13 cellular contexts compared by ENCODE assay signal in genomic region chr2:217707116-217707742, GRCh38.
DNase-seq lines count a peak whose midpoint lies in the region; ATAC-seq and TF ChIP-seq lines count a peak whose summit lies in the region.
"Had no signal": no experiment of that assay in that cellular context is flagged by ENCODE, and none has a peak within 500 bp of the region (broad histone marks: within the 10 kb centered on the region; RNA-seq: fewer than 3 reads in every experiment).

No MANE protein-coding gene starts in this region.

- no peaks in the 10 kb centered on the region for H3K4me1 Mint-ChIP-seq in stimulated activated naive B cell treated with anti-CD40 and anti-IgM and Interleukin-4, amounts not matched to agents 10 μg/mL and 1 μg/mL and 100 μg/mL, for 72 hours

- no peak overlapping the region for H3K18ac ChIP-seq in neuronal stem cell (ENCODE audit: low read length)

- no peak overlapping the region for H4K91ac ChIP-seq in neuronal stem cell (ENCODE audit: low read depth, low read length, poor library complexity)

- TF ChIP-seq POLR2A in esophagus squamous epithelium (IDR thresholded peaks at IDR 0.05), result no peak

- DNase-seq in AG04450 (ENCODE audit: low read depth, low spot score) (no peak), NCI-H446 treated with DMSO at 0.1 percent for 48 hours (lab: John Stamatoyannopoulos, UW) (peak; percentile 66), esophagus squamous epithelium (lab: John Stamatoyannopoulos, UW) (no peak), neuronal stem cell (ENCODE audit: low spot score) (no peak), hepatic stellate cell (ENCODE audit: low spot score) (no peak), LoVo (ENCODE audit: low spot score) (no peak)
- DNase-seq in stimulated activated naive B cell treated with anti-CD40 and anti-IgM and Interleukin-4, amounts not matched to agents 10 μg/mL and 1 μg/mL and 100 μg/mL, for 72 hours, result no peak
- no peak for DNase-seq in activated CD4-positive, alpha-beta T cell treated with anti-CD3 and anti-CD28 coated beads for 4 hours
- DNase-seq: activated T-cell treated with anti-CD3 and anti-CD28 coated beads, Interleukin-2, amount 50 U/mL, for 24 hours; head of caudate nucleus; NCI-H1417 treated with DMSO at 0.1 percent for 48 hours had no signal

- no peak overlapping the region for H4K8ac ChIP-seq in neuronal stem cell (ENCODE audit: low read depth, low read length)

- H3K9me3 ChIP-seq in AG04450 (ENCODE audit: control insufficient read depth, insufficient read depth, low read length) (no peaks in the 10 kb centered on the region), esophagus squamous epithelium (no peaks in the 10 kb centered on the region), neuronal stem cell (replicated peaks in 1 of 2; ENCODE audit: control insufficient read depth in 2 of 2, insufficient read depth in 1 of 2, low read depth in 1 of 2, low read length in 2 of 2) (no peaks in the 10 kb centered on the region)

- POLR2A ChIA-PET in AG04450 (lab: Yijun Ruan, JAX), result no interaction called here

- H2BK12ac ChIP-seq in neuronal stem cell (ENCODE audit: low read length), result no peak overlapping the region

- no peak overlapping the region for H3K4me2 ChIP-seq in neuronal stem cell (ENCODE audit: insufficient read depth, low read length, poor library complexity, severe bottlenecking)

- no peak overlapping the region for H2BK5ac ChIP-seq in neuronal stem cell (ENCODE audit: low read length)

- H3K4me3 Mint-ChIP-seq in stimulated activated naive B cell treated with anti-CD40 and anti-IgM and Interleukin-4, amounts not matched to agents 10 μg/mL and 1 μg/mL and 100 μg/mL, for 72 hours, result no peak overlapping the region
- H3K4me3 Mint-ChIP-seq: activated T-cell treated with anti-CD3 and anti-CD28 coated beads, Interleukin-2, amount 50 U/mL, for 24 hours; stimulated activated naive CD8-positive, alpha-beta T cell treated with anti-CD3 and anti-CD28 coated beads, Interleukin-15, Interleukin-2, amounts not matched to agents 100 ng/mL and 50 ng/mL, for 24 hours had no signal

- no peak overlapping the region for H3K9ac ChIP-seq in neuronal stem cell (ENCODE audit: low read depth, low read length, poor library complexity)

- peaks cover 5 to 35% of the 10 kb centered on the region in 2 donors for H3K27me3 Mint-ChIP-seq in stimulated activated naive B cell treated with anti-CD40 and anti-IgM and Interleukin-4, amounts not matched to agents 10 μg/mL and 1 μg/mL and 100 μg/mL, for 72 hours

- H3K36me3 Mint-ChIP-seq in stimulated activated naive B cell treated with anti-CD40 and anti-IgM and Interleukin-4, amounts not matched to agents 10 μg/mL and 1 μg/mL and 100 μg/mL, for 72 hours, result no peaks in the 10 kb centered on the region

- CTCF ChIA-PET in AG04450 (lab: Charles Lee), result interaction anchor here (1.3 kb wide), 1 partner anchor 57 kb away, joined by 6 read pairs; no protein-coding TSS in a partner anchor

- H3K27ac ChIP-seq in AG04450 (ENCODE audit: low read depth, low read length), result peak overlapping the region; percentile 31
- H3K27ac ChIP-seq in esophagus squamous epithelium, result peak overlapping the region; percentile 77 to 88 (median 86)
- H3K27ac ChIP-seq in neuronal stem cell (replicated peaks; ENCODE audit: low read length), result no peak overlapping the region

- H2BK15ac ChIP-seq in neuronal stem cell (ENCODE audit: low read length), result peak overlapping the region; percentile 19

- no peak overlapping the region for H3K4me3 ChIP-seq in AG04450 (ENCODE audit: low read depth, low read length)
- H3K4me3 ChIP-seq in esophagus squamous epithelium, result peak overlapping the region in 1 of 4 donors; percentile 11
- H3K4me3 ChIP-seq in neuronal stem cell (ENCODE audit: low read length in 2 of 2), result no peak overlapping the region

- H3K4ac ChIP-seq in neuronal stem cell (ENCODE audit: low read length), result no peak overlapping the region

- H3K4me1 ChIP-seq in esophagus squamous epithelium, result peaks cover 22 to 95% (median 51%) of the 10 kb centered on the region in 3 donors
- peaks cover 0 to 2% of the 10 kb centered on the region in 2 donors for H3K4me1 ChIP-seq in neuronal stem cell (ENCODE audit: control insufficient read depth in 2 of 2, insufficient read depth in 1 of 2, low read depth in 1 of 2, low read length in 2 of 2)

- no peak overlapping the region for H2AFZ ChIP-seq in neuronal stem cell (ENCODE audit: low read length)

- intact Hi-C loops in esophagus squamous epithelium (cut with DNase I), result no loop called here

- H3K23ac ChIP-seq in neuronal stem cell (ENCODE audit: low read depth, low read length, poor library complexity), result no peak overlapping the region

- TF ChIP-seq CTCF in AG04450 (IDR thresholded peaks at IDR 0.05; ENCODE audit: low read depth, low read length) (no peak), esophagus squamous epithelium (IDR thresholded peaks at IDR 0.05) (no peak)

- no peak overlapping the region for H3K27ac Mint-ChIP-seq in stimulated activated naive B cell treated with anti-CD40 and anti-IgM and Interleukin-4, amounts not matched to agents 10 μg/mL and 1 μg/mL and 100 μg/mL, for 72 hours
- H3K27ac Mint-ChIP-seq: activated T-cell treated with anti-CD3 and anti-CD28 coated beads, Interleukin-2, amount 50 U/mL, for 24 hours; stimulated activated naive CD8-positive, alpha-beta T cell treated with anti-CD3 and anti-CD28 coated beads, Interleukin-15, Interleukin-2, amounts not matched to agents 100 ng/mL and 50 ng/mL, for 24 hours had no signal

- 10 to 17% methylated on average over 1 to 3 of the region's 4 CpGs for WGBS in esophagus squamous epithelium, 2 donors
- no CpG with 5 or more reads among the region's 4 CpGs for WGBS in neuronal stem cell (ENCODE audit: extremely low coverage in 2 of 2, insufficient read length in 2 of 2, insufficient replicate concordance in 1 of 2), 2 donors

- H3K14ac ChIP-seq in neuronal stem cell (ENCODE audit: low read length), result no peak overlapping the region

- H3K9me3 Mint-ChIP-seq in stimulated activated naive B cell treated with anti-CD40 and anti-IgM and Interleukin-4, amounts not matched to agents 10 μg/mL and 1 μg/mL and 100 μg/mL, for 72 hours, result no peaks in the 10 kb centered on the region
- H3K9me3 Mint-ChIP-seq: activated T-cell treated with anti-CD3 and anti-CD28 coated beads, Interleukin-2, amount 50 U/mL, for 24 hours; stimulated activated naive CD8-positive, alpha-beta T cell treated with anti-CD3 and anti-CD28 coated beads, Interleukin-15, Interleukin-2, amounts not matched to agents 100 ng/mL and 50 ng/mL, for 24 hours had no signal

- H3K27me3 ChIP-seq in AG04450 (ENCODE audit: control insufficient read depth, insufficient read depth, low read length) (no peaks in the 10 kb centered on the region), esophagus squamous epithelium (no peaks in the 10 kb centered on the region), neuronal stem cell (ENCODE audit: control insufficient read depth in 3 of 3, insufficient read depth in 3 of 3, low read depth in 1 of 3, low read length in 3 of 3) (peaks cover 0 to 11% (median 0%) of the 10 kb centered on the region in 3 experiments)

- no peak overlapping the region for H2BK120ac ChIP-seq in neuronal stem cell (ENCODE audit: low read depth, low read length)

- H3K36me3 ChIP-seq in esophagus squamous epithelium (no peaks in the 10 kb centered on the region), neuronal stem cell (replicated peaks in 1 of 2; ENCODE audit: control insufficient read depth in 2 of 2, insufficient read depth in 2 of 2, low read length in 2 of 2) (no peaks in the 10 kb centered on the region)

- H3K79me1 ChIP-seq in neuronal stem cell (ENCODE audit: low read depth, low read length), result no peaks in the 10 kb centered on the region

- ATAC-seq in stimulated activated naive B cell treated with anti-CD40 and anti-IgM and Interleukin-4, amounts not matched to agents 10 μg/mL and 1 μg/mL and 100 μg/mL, for 72 hours (replicated peaks), result no peak
- ATAC-seq: HCT116 had no signal

- no peak overlapping the region for H2AK5ac ChIP-seq in neuronal stem cell (ENCODE audit: low read depth, low read length)
